In the genomic region with DNA sequence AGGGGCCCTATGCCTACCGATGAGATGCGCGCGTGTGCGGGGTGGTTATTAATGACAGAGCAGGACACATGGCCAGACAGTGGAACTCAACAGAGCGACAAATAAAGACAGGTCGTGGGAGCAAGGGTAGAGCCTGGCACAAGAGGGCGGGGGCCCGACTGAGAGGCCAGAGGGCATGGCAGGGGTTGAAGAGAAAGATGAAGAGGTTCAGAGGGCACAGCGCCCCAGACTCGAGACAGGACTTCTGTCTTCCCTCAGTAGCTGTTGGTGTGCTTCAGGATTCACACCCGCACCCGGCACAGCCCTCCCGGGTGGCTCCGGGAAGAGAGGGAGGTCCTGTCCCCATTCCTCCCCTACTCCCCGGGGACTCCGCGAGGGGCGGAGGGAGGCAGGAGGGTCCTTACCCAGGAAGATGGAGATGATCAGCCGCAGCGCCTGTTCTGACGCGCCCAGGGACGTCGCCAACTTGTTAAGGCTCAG, we compare ENCODE assay signal across 1 cellular context.
TF ChIP-seq lines count a peak whose summit lies in the region.

No MANE protein-coding gene starts in this region.

TF ChIP-seq in SK-N-SH treated with all-trans-retinoic acid at 6 μM for 48 hours, 23 proteins besides CTCF, POLR2A, EP300 and RAD21 (continued from another document):
- TF ChIP-seq ISL1 (CRISPR knock-in tag; IDR thresholded peaks at IDR 0.05) (no peak), ZNF565 (CRISPR knock-in tag; conservative IDR thresholded peaks at IDR 0.05; ENCODE audit: low read depth) (no peak), ESRRG (CRISPR knock-in tag; IDR thresholded peaks at IDR 0.05) (no peak), ARNTL (CRISPR knock-in tag; IDR thresholded peaks at IDR 0.05; ENCODE audit: borderline replicate concordance, low read depth) (no peak)
TF ChIP-seq in SK-N-SH treated with all-trans-retinoic acid at 6 μM for 48 hours: peak in this region for 0.
